ENCODE assay signal across 1 cellular context in genomic region chr6:34248198-34248726, GRCh38.
TF ChIP-seq lines count a peak whose summit lies in the region.

No MANE protein-coding gene starts in this region.

TF ChIP-seq in K562, 482 proteins besides CTCF, POLR2A, EP300 and RAD21 (continued from another document and continues in another):
- TF ChIP-seq CTCFL (IDR thresholded peaks at IDR 0.05; ENCODE audit: borderline replicate concordance, insufficient read depth, low read depth, low read length, poor library complexity, severe bottlenecking) = no peak
- 0 out of 2 replicates have a peak, but pooled peaks have one; percentile 14 for TF ChIP-seq RUNX1 (IDR thresholded peaks at IDR 0.05; ENCODE audit: low read depth)
- TF ChIP-seq, protein P1, sequence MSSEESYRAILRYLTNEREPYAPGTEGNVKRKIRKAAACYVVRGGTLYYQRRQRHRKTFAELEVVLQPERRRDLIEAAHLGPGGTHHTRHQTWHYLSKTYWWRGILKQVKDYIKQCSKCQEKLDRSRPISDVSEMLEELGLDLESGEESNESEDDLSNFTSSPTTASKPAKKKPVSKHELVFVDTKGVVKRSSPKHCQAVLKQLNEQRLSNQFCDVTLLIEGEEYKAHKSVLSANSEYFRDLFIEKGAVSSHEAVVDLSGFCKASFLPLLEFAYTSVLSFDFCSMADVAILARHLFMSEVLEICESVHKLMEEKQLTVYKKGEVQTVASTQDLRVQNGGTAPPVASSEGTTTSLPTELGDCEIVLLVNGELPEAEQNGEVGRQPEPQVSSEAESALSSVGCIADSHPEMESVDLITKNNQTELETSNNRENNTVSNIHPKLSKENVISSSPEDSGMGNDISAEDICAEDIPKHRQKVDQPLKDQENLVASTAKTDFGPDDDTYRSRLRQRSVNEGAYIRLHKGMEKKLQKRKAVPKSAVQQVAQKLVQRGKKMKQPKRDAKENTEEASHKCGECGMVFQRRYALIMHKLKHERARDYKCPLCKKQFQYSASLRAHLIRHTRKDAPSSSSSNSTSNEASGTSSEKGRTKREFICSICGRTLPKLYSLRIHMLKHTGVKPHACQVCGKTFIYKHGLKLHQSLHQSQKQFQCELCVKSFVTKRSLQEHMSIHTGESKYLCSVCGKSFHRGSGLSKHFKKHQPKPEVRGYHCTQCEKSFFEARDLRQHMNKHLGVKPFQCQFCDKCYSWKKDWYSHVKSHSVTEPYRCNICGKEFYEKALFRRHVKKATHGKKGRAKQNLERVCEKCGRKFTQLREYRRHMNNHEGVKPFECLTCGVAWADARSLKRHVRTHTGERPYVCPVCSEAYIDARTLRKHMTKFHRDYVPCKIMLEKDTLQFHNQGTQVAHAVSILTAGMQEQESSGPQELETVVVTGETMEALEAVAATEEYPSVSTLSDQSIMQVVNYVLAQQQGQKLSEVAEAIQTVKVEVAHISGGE (CRISPR knock-in tag; IDR thresholded peaks at IDR 0.05) = peak in 1 of 3 experiments; percentile 12; a peak in 1 of 6 replicates
- peak; percentile 43; the same call in 1 of the 2 replicates for TF ChIP-seq CREM (IDR thresholded peaks at IDR 0.05; ENCODE audit: low read depth)
- TF ChIP-seq KAT2B (IDR thresholded peaks at IDR 0.05; ENCODE audit: low read depth, low read length) = no peak
- TF ChIP-seq ZNF384 (IDR thresholded peaks at IDR 0.05; ENCODE audit: low read depth, low read length) = no peak
- TF ChIP-seq FOXO4 (CRISPR knock-in tag; IDR thresholded peaks at IDR 0.05) = 0 out of 2 replicates have a peak, but pooled peaks have one; percentile 5
- TF ChIP-seq POU5F1 (IDR thresholded peaks at IDR 0.05; ENCODE audit: borderline replicate concordance, low read depth, low read length, partially characterized antibody) = no peak
- TF ChIP-seq, protein P2, sequence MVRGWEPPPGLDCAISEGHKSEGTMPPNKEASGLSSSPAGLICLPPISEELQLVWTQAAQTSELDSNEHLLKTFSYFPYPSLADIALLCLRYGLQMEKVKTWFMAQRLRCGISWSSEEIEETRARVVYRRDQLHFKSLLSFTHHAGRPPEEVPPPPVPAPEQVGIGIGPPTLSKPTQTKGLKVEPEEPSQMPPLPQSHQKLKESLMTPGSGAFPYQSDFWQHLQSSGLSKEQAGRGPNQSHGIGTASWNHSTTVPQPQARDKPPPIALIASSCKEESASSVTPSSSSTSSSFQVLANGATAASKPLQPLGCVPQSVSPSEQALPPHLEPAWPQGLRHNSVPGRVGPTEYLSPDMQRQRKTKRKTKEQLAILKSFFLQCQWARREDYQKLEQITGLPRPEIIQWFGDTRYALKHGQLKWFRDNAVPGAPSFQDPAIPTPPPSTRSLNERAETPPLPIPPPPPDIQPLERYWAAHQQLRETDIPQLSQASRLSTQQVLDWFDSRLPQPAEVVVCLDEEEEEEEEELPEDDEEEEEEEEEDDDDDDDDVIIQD (CRISPR knock-in tag; IDR thresholded peaks at IDR 0.05) = no peak
- TF ChIP-seq POLR2AphosphoS5 (IDR thresholded peaks at IDR 0.05; ENCODE audit: control insufficient read depth, insufficient read depth, low read depth, low read length) = 0 out of 2 replicates have a peak, but pooled peaks have one; percentile 3
- TF ChIP-seq SMAD1 (IDR thresholded peaks at IDR 0.05; ENCODE audit: low read depth, low read length, partially characterized antibody) = peak; percentile 62
- no peak for TF ChIP-seq ZNF398 (CRISPR knock-in tag; IDR thresholded peaks at IDR 0.05)
- TF ChIP-seq KDM4B (IDR thresholded peaks at IDR 0.05; ENCODE audit: borderline replicate concordance in 2 of 2, low read depth in 1 of 2) = 0 out of 4 replicates have a peak, but pooled peaks of 1 of the 2 experiments have one; percentile 22
- 0 out of 2 replicates have a peak, but pooled peaks have one; percentile 1 for TF ChIP-seq MYNN (IDR thresholded peaks at IDR 0.05)
- no peak for TF ChIP-seq MYNN (CRISPR knock-in tag; IDR thresholded peaks at IDR 0.05)
- TF ChIP-seq MEF2A (IDR thresholded peaks at IDR 0.05; ENCODE audit: control insufficient read depth, low read depth, low read length) = no peak
- TF ChIP-seq SAFB2 (IDR thresholded peaks at IDR 0.05; ENCODE audit: borderline replicate concordance, low read depth, low read length, severe bottlenecking) = no peak
- TF ChIP-seq, protein P3, sequence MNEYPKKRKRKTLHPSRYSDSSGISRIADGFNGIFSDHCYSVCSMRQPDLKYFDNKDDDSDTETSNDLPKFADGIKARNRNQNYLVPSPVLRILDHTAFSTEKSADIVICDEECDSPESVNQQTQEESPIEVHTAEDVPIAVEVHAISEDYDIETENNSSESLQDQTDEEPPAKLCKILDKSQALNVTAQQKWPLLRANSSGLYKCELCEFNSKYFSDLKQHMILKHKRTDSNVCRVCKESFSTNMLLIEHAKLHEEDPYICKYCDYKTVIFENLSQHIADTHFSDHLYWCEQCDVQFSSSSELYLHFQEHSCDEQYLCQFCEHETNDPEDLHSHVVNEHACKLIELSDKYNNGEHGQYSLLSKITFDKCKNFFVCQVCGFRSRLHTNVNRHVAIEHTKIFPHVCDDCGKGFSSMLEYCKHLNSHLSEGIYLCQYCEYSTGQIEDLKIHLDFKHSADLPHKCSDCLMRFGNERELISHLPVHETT (CRISPR knock-in tag; conservative IDR thresholded peaks at IDR 0.05 in 1 of 2, IDR thresholded peaks at IDR 0.05 in 1 of 2) = peak in 1 of 2 experiments; percentile 17; a peak in 1 of 4 replicates
- TF ChIP-seq CEBPG (CRISPR knock-in tag; IDR thresholded peaks at IDR 0.05) = 0 out of 2 replicates have a peak, but pooled peaks have one; percentile 10
- TF ChIP-seq CEBPG (tag; conservative IDR thresholded peaks at IDR 0.05 in 1 of 2, IDR thresholded peaks at IDR 0.05 in 1 of 2) = no peak; a peak in 1 of 4 replicates
- TF ChIP-seq GATAD2A (IDR thresholded peaks at IDR 0.05) = 0 out of 2 replicates have a peak, but pooled peaks have one; percentile 6
- TF ChIP-seq CREB1 (IDR thresholded peaks at IDR 0.05) = 0 out of 2 replicates have a peak, but pooled peaks have one; percentile 19
- peak; percentile 4; the same call in 1 of the 2 replicates for TF ChIP-seq CREB1 (CRISPR knock-in tag; IDR thresholded peaks at IDR 0.05)
- TF ChIP-seq ZBTB49 (CRISPR knock-in tag; IDR thresholded peaks at IDR 0.05; ENCODE audit: borderline replicate concordance) = peak; percentile 87; the same call in 1 of the 2 replicates
- TF ChIP-seq RCOR1 (IDR thresholded peaks at IDR 0.05; ENCODE audit: borderline replicate concordance in 1 of 2, low read depth in 2 of 2, low read length in 2 of 2) = 0 out of 4 replicates have a peak, but pooled peaks of 1 of the 2 experiments have one; percentile 1
- TF ChIP-seq ZNF224 (CRISPR knock-in tag; IDR thresholded peaks at IDR 0.05) = peak; percentile 25; the same call in 1 of the 2 replicates
- no peak for TF ChIP-seq CAMTA2 (CRISPR knock-in tag; conservative IDR thresholded peaks at IDR 0.05)
- TF ChIP-seq ZNF668 (CRISPR knock-in tag; IDR thresholded peaks at IDR 0.05) = no peak
- TF ChIP-seq JUND (IDR thresholded peaks at IDR 0.05; ENCODE audit: borderline replicate concordance, low read depth, low read length) = peak; percentile 90
- peak; percentile 87; the same call in 2 of the 3 replicates for TF ChIP-seq JUND (tag; IDR thresholded peaks at IDR 0.05; ENCODE audit: borderline replicate concordance, low read depth, low read length)
- TF ChIP-seq, protein P4, sequence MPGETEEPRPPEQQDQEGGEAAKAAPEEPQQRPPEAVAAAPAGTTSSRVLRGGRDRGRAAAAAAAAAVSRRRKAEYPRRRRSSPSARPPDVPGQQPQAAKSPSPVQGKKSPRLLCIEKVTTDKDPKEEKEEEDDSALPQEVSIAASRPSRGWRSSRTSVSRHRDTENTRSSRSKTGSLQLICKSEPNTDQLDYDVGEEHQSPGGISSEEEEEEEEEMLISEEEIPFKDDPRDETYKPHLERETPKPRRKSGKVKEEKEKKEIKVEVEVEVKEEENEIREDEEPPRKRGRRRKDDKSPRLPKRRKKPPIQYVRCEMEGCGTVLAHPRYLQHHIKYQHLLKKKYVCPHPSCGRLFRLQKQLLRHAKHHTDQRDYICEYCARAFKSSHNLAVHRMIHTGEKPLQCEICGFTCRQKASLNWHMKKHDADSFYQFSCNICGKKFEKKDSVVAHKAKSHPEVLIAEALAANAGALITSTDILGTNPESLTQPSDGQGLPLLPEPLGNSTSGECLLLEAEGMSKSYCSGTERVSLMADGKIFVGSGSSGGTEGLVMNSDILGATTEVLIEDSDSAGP (CRISPR knock-in tag; IDR thresholded peaks at IDR 0.05) = 0 out of 2 replicates have a peak, but pooled peaks have one; percentile 2
- TF ChIP-seq, protein P5, sequence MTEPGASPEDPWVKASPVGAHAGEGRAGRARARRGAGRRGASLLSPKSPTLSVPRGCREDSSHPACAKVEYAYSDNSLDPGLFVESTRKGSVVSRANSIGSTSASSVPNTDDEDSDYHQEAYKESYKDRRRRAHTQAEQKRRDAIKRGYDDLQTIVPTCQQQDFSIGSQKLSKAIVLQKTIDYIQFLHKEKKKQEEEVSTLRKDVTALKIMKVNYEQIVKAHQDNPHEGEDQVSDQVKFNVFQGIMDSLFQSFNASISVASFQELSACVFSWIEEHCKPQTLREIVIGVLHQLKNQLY (CRISPR knock-in tag; conservative IDR thresholded peaks at IDR 0.05) = 0 out of 4 replicates have a peak, but pooled peaks of 1 of the 2 experiments have one; percentile 41
- TF ChIP-seq POLR3A (IDR thresholded peaks at IDR 0.05; ENCODE audit: borderline replicate concordance, extremely low read depth, insufficient read depth, insufficient read length) = no peak
- TF ChIP-seq, protein P6, sequence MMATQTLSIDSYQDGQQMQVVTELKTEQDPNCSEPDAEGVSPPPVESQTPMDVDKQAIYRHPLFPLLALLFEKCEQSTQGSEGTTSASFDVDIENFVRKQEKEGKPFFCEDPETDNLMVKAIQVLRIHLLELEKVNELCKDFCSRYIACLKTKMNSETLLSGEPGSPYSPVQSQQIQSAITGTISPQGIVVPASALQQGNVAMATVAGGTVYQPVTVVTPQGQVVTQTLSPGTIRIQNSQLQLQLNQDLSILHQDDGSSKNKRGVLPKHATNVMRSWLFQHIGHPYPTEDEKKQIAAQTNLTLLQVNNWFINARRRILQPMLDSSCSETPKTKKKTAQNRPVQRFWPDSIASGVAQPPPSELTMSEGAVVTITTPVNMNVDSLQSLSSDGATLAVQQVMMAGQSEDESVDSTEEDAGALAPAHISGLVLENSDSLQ (IDR thresholded peaks at IDR 0.05) = peak; percentile 77
- TF ChIP-seq BHLHE40 (IDR thresholded peaks at IDR 0.05; ENCODE audit: low read length) = peak; percentile 35; the same call in 1 of the 2 replicates
- TF ChIP-seq ATF7 (IDR thresholded peaks at IDR 0.05) = peak; percentile 95
- TF ChIP-seq, protein P7, sequence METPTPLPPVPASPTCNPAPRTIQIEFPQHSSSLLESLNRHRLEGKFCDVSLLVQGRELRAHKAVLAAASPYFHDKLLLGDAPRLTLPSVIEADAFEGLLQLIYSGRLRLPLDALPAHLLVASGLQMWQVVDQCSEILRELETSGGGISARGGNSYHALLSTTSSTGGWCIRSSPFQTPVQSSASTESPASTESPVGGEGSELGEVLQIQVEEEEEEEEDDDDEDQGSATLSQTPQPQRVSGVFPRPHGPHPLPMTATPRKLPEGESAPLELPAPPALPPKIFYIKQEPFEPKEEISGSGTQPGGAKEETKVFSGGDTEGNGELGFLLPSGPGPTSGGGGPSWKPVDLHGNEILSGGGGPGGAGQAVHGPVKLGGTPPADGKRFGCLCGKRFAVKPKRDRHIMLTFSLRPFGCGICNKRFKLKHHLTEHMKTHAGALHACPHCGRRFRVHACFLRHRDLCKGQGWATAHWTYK (CRISPR knock-in tag; IDR thresholded peaks at IDR 0.05) = 0 out of 2 replicates have a peak, but pooled peaks have one; percentile 10
